ENCODE assay signal across 17 cellular contexts in genomic region chr20:44370639-44371218, GRCh38. TPM values are rescaled to one million over a fixed set of nuclear protein-coding genes. Genes with fewer than 3 reads are reported as not detected.
DNase-seq lines count a peak whose midpoint lies in the region; ATAC-seq and TF ChIP-seq lines count a peak whose summit lies in the region.
"Had no signal": no experiment of that assay in that cellular context is flagged by ENCODE, and none has a peak within 500 bp of the region (broad histone marks: within the 10 kb centered on the region; RNA-seq: fewer than 3 reads in every experiment).

No MANE protein-coding gene starts in this region.

- no peak overlapping the region for H3K27ac Mint-ChIP-seq in CD8-positive, alpha-beta T cell
- no peak overlapping the region for H3K27ac Mint-ChIP-seq in naive thymus-derived CD4-positive, alpha-beta T cell

- H3K4me3 Mint-ChIP-seq in CD8-positive, alpha-beta T cell, result no peak overlapping the region
- H3K4me3 Mint-ChIP-seq in naive thymus-derived CD4-positive, alpha-beta T cell, result no peak overlapping the region

- H3K9ac ChIP-seq in colonic mucosa (ENCODE audit: low read depth in 2 of 2, low read length in 2 of 2), result peak overlapping the region in 1 of 2 donors; percentile 79

- no peak for TF ChIP-seq POLR2A in heart left ventricle (IDR thresholded peaks at IDR 0.05)

- H3K27me3 Mint-ChIP-seq in CD8-positive, alpha-beta T cell (ENCODE audit: low read depth), result no peaks in the 10 kb centered on the region
- H3K27me3 Mint-ChIP-seq in naive thymus-derived CD4-positive, alpha-beta T cell, result peaks cover 0 to 8% (median 5%) of the 10 kb centered on the region in 5 donors

- H3K9me3 Mint-ChIP-seq in CD8-positive, alpha-beta T cell, result no peaks in the 10 kb centered on the region
- peaks cover 0 to 3% (median 0%) of the 10 kb centered on the region in 11 donors for H3K9me3 Mint-ChIP-seq in naive thymus-derived CD4-positive, alpha-beta T cell

- no peaks in the 10 kb centered on the region for H3K4me1 ChIP-seq in cardiac muscle cell (ENCODE audit: low read depth)
- no peaks in the 10 kb centered on the region for H3K4me1 ChIP-seq in heart left ventricle
- peaks cover 14% of the 10 kb centered on the region for H3K4me1 ChIP-seq in colonic mucosa
- H3K4me1 ChIP-seq in CD8-positive, alpha-beta T cell (ENCODE audit: insufficient read depth, low read length), result no peaks in the 10 kb centered on the region
- H3K4me1 ChIP-seq in naive thymus-derived CD4-positive, alpha-beta T cell (ENCODE audit: control insufficient read depth in 2 of 2, insufficient read depth in 2 of 2, low read length in 2 of 2), result no peaks in the 10 kb centered on the region

- POLR2A ChIA-PET in CD8-positive, alpha-beta T cell (lab: Charles Lee), result no interaction called here
- POLR2A ChIA-PET in naive thymus-derived CD4-positive, alpha-beta T cell (lab: Charles Lee), result no interaction called here

- no peaks in the 10 kb centered on the region for H3K9me3 ChIP-seq in cardiac muscle cell (ENCODE audit: low read depth)
- H3K9me3 ChIP-seq in heart left ventricle, result no peaks in the 10 kb centered on the region
- no peaks in the 10 kb centered on the region for H3K9me3 ChIP-seq in colonic mucosa
- H3K9me3 ChIP-seq in CD8-positive, alpha-beta T cell (ENCODE audit: low read length), result no peaks in the 10 kb centered on the region
- no peaks in the 10 kb centered on the region for H3K9me3 ChIP-seq in naive thymus-derived CD4-positive, alpha-beta T cell (ENCODE audit: control insufficient read depth in 2 of 3, low read length in 3 of 3)

- H3K27me3 ChIP-seq in cardiac muscle cell (no peaks in the 10 kb centered on the region), heart left ventricle (no peaks in the 10 kb centered on the region), colonic mucosa (no peaks in the 10 kb centered on the region)
- no peaks in the 10 kb centered on the region for H3K27me3 ChIP-seq in CD8-positive, alpha-beta T cell (ENCODE audit: insufficient read depth, low read length)
- no peaks in the 10 kb centered on the region for H3K27me3 ChIP-seq in naive thymus-derived CD4-positive, alpha-beta T cell (ENCODE audit: control insufficient read depth in 2 of 2, insufficient read depth in 2 of 2, low read length in 2 of 2)

- no peaks in the 10 kb centered on the region for H3K36me3 Mint-ChIP-seq in CD8-positive, alpha-beta T cell
- H3K36me3 Mint-ChIP-seq in naive thymus-derived CD4-positive, alpha-beta T cell, result no peaks in the 10 kb centered on the region

- no peaks in the 10 kb centered on the region for H3K36me3 ChIP-seq in cardiac muscle cell
- H3K36me3 ChIP-seq in heart left ventricle, result no peaks in the 10 kb centered on the region
- H3K36me3 ChIP-seq in colonic mucosa, result no peaks in the 10 kb centered on the region
- H3K36me3 ChIP-seq in CD8-positive, alpha-beta T cell (ENCODE audit: insufficient read depth, low read length), result no peaks in the 10 kb centered on the region
- no peaks in the 10 kb centered on the region for H3K36me3 ChIP-seq in naive thymus-derived CD4-positive, alpha-beta T cell (ENCODE audit: control insufficient read depth in 2 of 3, insufficient read depth in 3 of 3, low read length in 3 of 3)

- intact Hi-C loops in heart left ventricle (cut with DNase I), result loop anchor here in 1 of 10 donors (5.0 kb wide), 1 partner anchor 48 kb away; no protein-coding TSS in a partner anchor
- intact Hi-C loops in colonic mucosa (cut with DNase I), result no loop called here
- intact Hi-C loops in CD8-positive, alpha-beta T cell (cut with DNase I, micrococcal nuclease), result no loop called here
- intact Hi-C loops in naive thymus-derived CD4-positive, alpha-beta T cell (cut with micrococcal nuclease), result no loop called here

- TF ChIP-seq CTCF in cardiac muscle cell (IDR thresholded peaks at IDR 0.05; ENCODE audit: low read depth, low read length), result no peak
- no peak for TF ChIP-seq CTCF in heart left ventricle (IDR thresholded peaks at IDR 0.05)
- TF ChIP-seq CTCF in colonic mucosa (IDR thresholded peaks at IDR 0.05), result no peak
- no peak for TF ChIP-seq CTCF in CD8-positive, alpha-beta T cell (IDR thresholded peaks at IDR 0.05)

- no peak for ATAC-seq in heart left ventricle
- ATAC-seq in CD8-positive, alpha-beta T cell, result no peak
- no peak for ATAC-seq in HG02610 (IDR thresholded peaks at IDR 0.05; ENCODE audit: unreplicated experiment)
- no peak for ATAC-seq in naive thymus-derived CD4-positive, alpha-beta T cell

- 63 to 85% (median 73%) methylated on average over 5 to 9 of the region's 9 CpGs for WGBS in heart left ventricle, 4 donors

- CTCF ChIA-PET in CD8-positive, alpha-beta T cell (lab: Charles Lee), result interaction anchor here (1.2 kb wide), 1 partner anchor 14 kb away, joined by 4 read pairs; no protein-coding TSS in a partner anchor
- CTCF ChIA-PET in naive thymus-derived CD4-positive, alpha-beta T cell (lab: Charles Lee), result no interaction called here

- no peaks in the 10 kb centered on the region for H3K4me1 Mint-ChIP-seq in CD8-positive, alpha-beta T cell (ENCODE audit: low read depth)
- no peaks in the 10 kb centered on the region for H3K4me1 Mint-ChIP-seq in naive thymus-derived CD4-positive, alpha-beta T cell

- DNase-seq in cardiac muscle cell (ENCODE audit: low read depth in 1 of 2, low spot score in 1 of 2) (peak in 1 of 2 donors; percentile 18), heart left ventricle (no peak), colonic mucosa (peak; percentile 82), mucosa of gallbladder (ENCODE audit: low spot score) (peak; percentile 57), ureter (ENCODE audit: low spot score) (peak; percentile 48)
- no peak for DNase-seq in CD8-positive, alpha-beta T cell
- DNase-seq in naive thymus-derived CD4-positive, alpha-beta T cell, result no peak
- DNase-seq: activated effector memory CD4-positive, alpha-beta T cell treated with anti-CD3 and anti-CD28 coated beads, Interleukin-2, amount 50 U/mL, for 16 hours; effector CD4-positive, alpha-beta T cell; H7; NCI-H2081 had no signal

- H3K4me3 ChIP-seq in cardiac muscle cell (no peak overlapping the region), heart left ventricle (no peak overlapping the region), colonic mucosa (no peak overlapping the region)
- H3K4me3 ChIP-seq in CD8-positive, alpha-beta T cell (ENCODE audit: low read depth, low read length), result no peak overlapping the region
- no peak overlapping the region for H3K4me3 ChIP-seq in naive thymus-derived CD4-positive, alpha-beta T cell (ENCODE audit: low read length)

- H3K27ac ChIP-seq in cardiac muscle cell (peak overlapping the region; percentile 81), heart left ventricle (no peak overlapping the region), colonic mucosa (peak overlapping the region; percentile 80)
- no peak overlapping the region for H3K27ac ChIP-seq in CD8-positive, alpha-beta T cell (ENCODE audit: low read depth, low read length)
- no peak overlapping the region for H3K27ac ChIP-seq in naive thymus-derived CD4-positive, alpha-beta T cell (ENCODE audit: low read depth, low read length)

RNA-seq across cellular contexts. Expression of gene HNF4A, which starts 15.2 kb away (rescaled TPM):
- total RNA-seq in cardiac muscle cell (0.09 TPM in 1 of 2 replicates, not detected in the other), heart left ventricle (not detected), colonic mucosa (100 to 1,000 TPM; 288 to 346 TPM), mucosa of gallbladder (74.4 TPM), ureter (not detected)
- polyA plus RNA-seq in cardiac muscle cell (not detected in 2 replicates), heart left ventricle (under 1 TPM in 1 of 2 donors, not detected in 1; 0.03 TPM)
- not detected for total RNA-seq in CD8-positive, alpha-beta T cell
- total RNA-seq in naive thymus-derived CD4-positive, alpha-beta T cell, result not detected
- polyA plus RNA-seq in naive thymus-derived CD4-positive, alpha-beta T cell, result not detected
- total RNA-seq: frontal cortex, M059J, skeletal muscle tissue, subcutaneous adipose tissue had no signal
- polyA plus RNA-seq: keratinocyte had no signal

RNA-seq across cellular contexts. Expression of gene R3HDML, which starts 33.9 kb away (rescaled TPM):
- not detected in 2 replicates for total RNA-seq in cardiac muscle cell
- polyA plus RNA-seq in cardiac muscle cell, result not detected in 2 replicates
- not detected for total RNA-seq in heart left ventricle
- not detected for polyA plus RNA-seq in heart left ventricle
- total RNA-seq in colonic mucosa, result not detected
- not detected for total RNA-seq in mucosa of gallbladder
- total RNA-seq in ureter, result not detected
- not detected for total RNA-seq in CD8-positive, alpha-beta T cell
- not detected for total RNA-seq in naive thymus-derived CD4-positive, alpha-beta T cell
- not detected for polyA plus RNA-seq in naive thymus-derived CD4-positive, alpha-beta T cell
- total RNA-seq: frontal cortex, H7, M059J, skeletal muscle tissue, subcutaneous adipose tissue had no signal
- polyA plus RNA-seq: keratinocyte had no signal

RNA-seq across cellular contexts. Expression of gene FITM2, which starts 59.7 kb away (rescaled TPM):
- 11.9 and 15.2 TPM in 2 replicates for total RNA-seq in cardiac muscle cell
- polyA plus RNA-seq in cardiac muscle cell, result 11.6 and 12.9 TPM in 2 replicates
- total RNA-seq in heart left ventricle, result 100 to 1,000 TPM in 7 of 9 donors, 10 to 100 TPM in 2; 71.7 to 165 (median 125) TPM
- 10 to 100 TPM; 31.5 to 60.6 TPM for polyA plus RNA-seq in heart left ventricle
- 10 to 100 TPM; 10.1 to 11.6 TPM for total RNA-seq in colonic mucosa
- total RNA-seq in mucosa of gallbladder, result 10.9 TPM
- total RNA-seq in ureter, result 7.8 TPM
- total RNA-seq in CD8-positive, alpha-beta T cell, result 1 to 10 TPM; 3.3 to 3.4 TPM
- 1 to 10 TPM; 3.1 to 7.9 (median 5.0) TPM for total RNA-seq in naive thymus-derived CD4-positive, alpha-beta T cell
- 1 to 10 TPM; 1.7 to 3.1 TPM for polyA plus RNA-seq in naive thymus-derived CD4-positive, alpha-beta T cell

Comparison
In these comparisons a context has a peak if more than half of its experiments do, and no peak if none do; other contexts are left out.
1. H3K27ac ChIP-seq: peak in cardiac muscle cell (single experiment) and colonic mucosa (single experiment); none in heart left ventricle (0 of 12), CD8-positive, alpha-beta T cell (single experiment) and naive thymus-derived CD4-positive, alpha-beta T cell (single experiment).
2. DNase-seq: peak in colonic mucosa (single experiment), mucosa of gallbladder (single experiment) and ureter (single experiment); none in heart left ventricle (0 of 5), CD8-positive, alpha-beta T cell (0 of 7) and naive thymus-derived CD4-positive, alpha-beta T cell (0 of 9).
3. RNA of gene HNF4A, which starts 15.2 kb away (total RNA-seq): 288 to 346 TPM in colonic mucosa and 74.4 TPM in mucosa of gallbladder (single experiment); 0.09 TPM in cardiac muscle cell, not detected in ureter (single experiment), not detected in heart left ventricle, not detected in CD8-positive, alpha-beta T cell and not detected in naive thymus-derived CD4-positive, alpha-beta T cell; every median in the first group is over 10 times any median in the second.